In genomic region chr12:59066445-59066844, GRCh38 we compare ENCODE assay signal across 22 cellular contexts.
DNase-seq lines count a peak whose midpoint lies in the region; ATAC-seq and TF ChIP-seq lines count a peak whose summit lies in the region.
"Had no signal": no experiment of that assay in that cellular context is flagged by ENCODE, and none has a peak within 500 bp of the region (broad histone marks: within the 10 kb centered on the region; RNA-seq: fewer than 3 reads in every experiment).

No MANE protein-coding gene starts in this region.

- H3K4me3 ChIP-seq in KMS-11 (IDR thresholded peaks at IDR 0.05; ENCODE audit: insufficient read depth, low read depth, low read length) (no peak overlapping the region), trophoblast cell (ENCODE audit: low read depth, low read length) (no peak overlapping the region), aorta (ENCODE audit: low read length in 2 of 2) (no peak overlapping the region), upper lobe of left lung (no peak overlapping the region), esophagus squamous epithelium (no peak overlapping the region)
- H3K4me3 ChIP-seq: cardiac muscle cell, GM12878 had no signal

- no peaks in the 10 kb centered on the region for H3K9me3 ChIP-seq in trophoblast cell (ENCODE audit: insufficient read depth, low read depth, low read length)
- H3K9me3 ChIP-seq in aorta (ENCODE audit: control insufficient read depth, low read length): no peaks in the 10 kb centered on the region
- no peaks in the 10 kb centered on the region for H3K9me3 ChIP-seq in upper lobe of left lung
- no peaks in the 10 kb centered on the region for H3K9me3 ChIP-seq in esophagus squamous epithelium
- H3K9me3 ChIP-seq: neutrophil had no signal

- DNase-seq in RPMI7951 (ENCODE audit: low read depth) (peak; percentile 26), epithelial cell of prostate (ENCODE audit: low read depth, low spot score) (peak; percentile 62), trophoblast cell (peak in 1 of 2 donors; percentile 16), aorta (no peak), upper lobe of left lung (no peak), esophagus squamous epithelium (lab: John Stamatoyannopoulos, UW) (no peak)
- DNase-seq: activated B cell treated with CpG ODN at 0.5 μM for 24 hours; activated CD4-positive, alpha-beta T cell treated with anti-CD3 and anti-CD28 coated beads, Interleukin-2, amount 50 U/mL, for 48 hours; activated gamma-delta T cell; activated naive CD8-positive, alpha-beta T cell treated with anti-CD3 and anti-CD28 coated beads, Interleukin-2, amount 50 U/mL, for 24 hours; CD8-positive, alpha-beta T cell; DMS79; immature natural killer cell; NCI-H1092 treated with DMSO at 0.1 percent for 48 hours; NCI-H2081 treated with DMSO at 0.1 percent for 48 hours; stimulated activated CD4-positive, alpha-beta T cell treated with anti-CD3 and anti-CD28 coated beads, Interleukin-1b, Interleukin-23, amount 100 ng/mL, for 48 hours; SW 1271 had no signal

- no peak overlapping the region for H3K14ac ChIP-seq in trophoblast cell (ENCODE audit: low read length)

- ATAC-seq in aorta (ENCODE audit: low FRiP score) (no peak), upper lobe of left lung (ENCODE audit: low FRiP score in 2 of 2) (no peak)
- ATAC-seq: activated naive CD8-positive, alpha-beta T cell treated with anti-CD3 and anti-CD28 coated beads, Interleukin-2, amount 50 U/mL, for 24 hours; CD8-positive, alpha-beta T cell; stimulated activated memory B cell treated with anti-CD40 and anti-IgM and Interleukin-4, amounts not matched to agents 10 μg/mL and 1 μg/mL and 100 μg/mL, for 72 hours had no signal

- no peak overlapping the region for H3K18ac ChIP-seq in trophoblast cell (ENCODE audit: low read length)

- peak overlapping the region; percentile 30 for H2BK120ac ChIP-seq in trophoblast cell (ENCODE audit: insufficient read depth, low read length, poor library complexity)

- no peak overlapping the region for H4K12ac ChIP-seq in trophoblast cell (ENCODE audit: low read depth, low read length)

- TF ChIP-seq EP300 in upper lobe of left lung (IDR thresholded peaks at IDR 0.05): no peak

- no peak overlapping the region for H4K91ac ChIP-seq in trophoblast cell (ENCODE audit: low read depth, low read length)

- peaks cover 5% of the 10 kb centered on the region for H3K79me1 ChIP-seq in trophoblast cell (ENCODE audit: low read length)

- no CpG with 5 or more reads among the region's 1 CpG for WGBS in trophoblast cell (ENCODE audit: extremely low coverage, insufficient coverage, insufficient read length)
- 33 to 56% methylated on average over 1 of the region's 1 CpG for whole genome bisulfite sequencing in aorta, 2 donors
- 38 to 44% methylated on average over 1 of the region's 1 CpG for WGBS in upper lobe of left lung, 2 donors
- WGBS in esophagus squamous epithelium, 2 donors: 25 to 59% methylated on average over 1 of the region's 1 CpG

- H3K4ac ChIP-seq in trophoblast cell (ENCODE audit: low read depth, low read length): no peak overlapping the region

- H3K79me2 ChIP-seq in KMS-11 (ENCODE audit: insufficient read depth, low read depth) (no peaks in the 10 kb centered on the region), trophoblast cell (ENCODE audit: control insufficient read depth, insufficient read depth, low read length, poor library complexity) (no peaks in the 10 kb centered on the region)

- H4K20me1 ChIP-seq in KMS-11 (ENCODE audit: insufficient read depth): no peaks in the 10 kb centered on the region

- no peak for TF ChIP-seq CTCF in KMS-11 (conservative IDR thresholded peaks at IDR 0.05; ENCODE audit: low read depth, low read length)
- no peak for TF ChIP-seq CTCF in upper lobe of left lung (IDR thresholded peaks at IDR 0.05)
- TF ChIP-seq CTCF in esophagus squamous epithelium (IDR thresholded peaks at IDR 0.05): no peak

- H3K27me3 ChIP-seq in KMS-11 (ENCODE audit: insufficient read depth, low read depth) (no peaks in the 10 kb centered on the region), trophoblast cell (ENCODE audit: insufficient read depth, low read length) (no peaks in the 10 kb centered on the region), aorta (ENCODE audit: control insufficient read depth in 1 of 2, insufficient read depth in 2 of 2, low read length in 1 of 2) (no peaks in the 10 kb centered on the region), upper lobe of left lung (no peaks in the 10 kb centered on the region), esophagus squamous epithelium (no peaks in the 10 kb centered on the region)
- H3K27me3 ChIP-seq: cardiac muscle cell, neutrophil had no signal

- H3K4me1 ChIP-seq in KMS-11 (ENCODE audit: low read depth, poor library complexity, severe bottlenecking) (peaks cover 21% of the 10 kb centered on the region), trophoblast cell (ENCODE audit: control insufficient read depth in 1 of 2, insufficient read depth in 2 of 2, low read length in 2 of 2) (peaks cover 0 to 3% of the 10 kb centered on the region in 2 experiments), aorta (ENCODE audit: control insufficient read depth in 1 of 2, insufficient read depth in 2 of 2, low read length in 2 of 2) (no peaks in the 10 kb centered on the region), upper lobe of left lung (peaks cover 0 to 5% (median 0%) of the 10 kb centered on the region in 4 donors), esophagus squamous epithelium (peaks cover 0 to 55% (median 5%) of the 10 kb centered on the region in 3 donors)

- no peak overlapping the region for H2BK5ac ChIP-seq in trophoblast cell (ENCODE audit: low read depth, low read length, poor library complexity)

- H2AK5ac ChIP-seq in trophoblast cell (ENCODE audit: low read length): no peak overlapping the region

- intact Hi-C loops in aorta (cut with DNase I): no loop called here
- intact Hi-C loops in esophagus squamous epithelium (cut with DNase I): no loop called here

- H3K36me3 ChIP-seq in KMS-11 (ENCODE audit: insufficient read depth) (no peaks in the 10 kb centered on the region), trophoblast cell (ENCODE audit: control insufficient read depth in 1 of 2, insufficient read depth in 2 of 2, low read length in 2 of 2) (no peaks in the 10 kb centered on the region), aorta (ENCODE audit: control insufficient read depth in 1 of 2, insufficient read depth in 2 of 2, low read length in 1 of 2) (no peaks in the 10 kb centered on the region), upper lobe of left lung (no peaks in the 10 kb centered on the region), esophagus squamous epithelium (no peaks in the 10 kb centered on the region)
- H3K36me3 ChIP-seq: cardiac muscle cell, neutrophil had no signal

- H3K27ac ChIP-seq in KMS-11: 0 out of 2 replicates have a peak overlapping the region, but pooled peaks have one; percentile 23
- H3K27ac ChIP-seq in epithelial cell of prostate: peak overlapping the region; percentile 57
- H3K27ac ChIP-seq in trophoblast cell (ENCODE audit: low read depth, low read length): peak overlapping the region; percentile 27
- H3K27ac ChIP-seq in aorta (ENCODE audit: low read depth in 1 of 2, low read length in 2 of 2): no peak overlapping the region
- H3K27ac ChIP-seq in upper lobe of left lung: no peak overlapping the region
- no peak overlapping the region for H3K27ac ChIP-seq in esophagus squamous epithelium
- H3K27ac ChIP-seq: cardiac muscle cell, neutrophil had no signal

- H2AFZ ChIP-seq in KMS-11 (ENCODE audit: low read depth): 0 out of 2 replicates have a peak overlapping the region, but pooled peaks have one; percentile 3
- H2AFZ ChIP-seq in trophoblast cell (ENCODE audit: insufficient read depth, low read length, poor library complexity): no peak overlapping the region

- H3K9ac ChIP-seq in KMS-11: no peak overlapping the region
- no peak overlapping the region for H3K9ac ChIP-seq in trophoblast cell (ENCODE audit: low read length)

- no peak for TF ChIP-seq POLR2A in upper lobe of left lung (IDR thresholded peaks at IDR 0.05)
- TF ChIP-seq POLR2A in esophagus squamous epithelium (IDR thresholded peaks at IDR 0.05): no peak

- peak overlapping the region; percentile 82 for H2BK12ac ChIP-seq in trophoblast cell (ENCODE audit: low read length)

- peak overlapping the region; percentile 18; the same call in 1 of the 2 replicates for H3K4me2 ChIP-seq in KMS-11
- no peak overlapping the region for H3K4me2 ChIP-seq in trophoblast cell (ENCODE audit: low read length)

- H4K8ac ChIP-seq in trophoblast cell (ENCODE audit: low read depth, low read length): no peak overlapping the region

- H3K23ac ChIP-seq in trophoblast cell (ENCODE audit: low read length): no peak overlapping the region

Comparison
In these comparisons a context has a peak if more than half of its experiments do, and no peak if none do; other contexts are left out.
1. H3K27ac ChIP-seq: peak in KMS-11 (single experiment), epithelial cell of prostate (single experiment) and trophoblast cell (single experiment); none in aorta (0 of 2), upper lobe of left lung (0 of 4) and esophagus squamous epithelium (0 of 4).
2. DNase-seq: peak in RPMI7951 (single experiment) and epithelial cell of prostate (single experiment); none in aorta (0 of 2), upper lobe of left lung (0 of 2) and esophagus squamous epithelium (single experiment).